ENCODE assay signal across 28 cellular contexts in genomic region chr16:84803146-84803545, GRCh38.
"Had no signal": no experiment of that assay in that cellular context is flagged by ENCODE, and none has a peak within 500 bp of the region (broad histone marks: within the 10 kb centered on the region; RNA-seq: fewer than 3 reads in every experiment).

No MANE protein-coding gene starts in this region.

- FAIRE-seq: colon, keratinocyte, pancreas, small intestine, urothelium cell line had no signal

- H3K4me3 Mint-ChIP-seq: endodermal cell, memory B cell, natural killer cell, neural crest cell had no signal

- H3K27ac Mint-ChIP-seq: endodermal cell, memory B cell, natural killer cell had no signal

- H3K36me3 Mint-ChIP-seq: natural killer cell had no signal

- H3K36me3 ChIP-seq: gastrocnemius medialis, neutrophil, pancreas, right lobe of liver, tibial artery, upper lobe of left lung had no signal

- DNase-seq: effector CD8-positive, alpha-beta T cell; endodermal cell; foreskin fibroblast; gastrocnemius medialis; head of caudate nucleus; natural killer cell; pancreas; small intestine; stimulated activated CD4-positive, alpha-beta T cell treated with anti-CD3 and anti-CD28 coated beads, Interleukin-12 subunit alpha, Interleukin-12 subunit beta, amount 100 ng/mL, for 4 hours; stimulated activated CD4-positive, alpha-beta T cell treated with anti-CD3 and anti-CD28 coated beads, Interleukin-1b, Interleukin-23, amount 100 ng/mL, for 48 hours; stimulated activated CD4-positive, alpha-beta T cell treated with anti-CD3 and anti-CD28 coated beads, Interleukin-4, amount 100 ng/mL, for 1 hour; stimulated activated CD8-positive, alpha-beta memory T cell treated with anti-CD3 and anti-CD28 coated beads, Interleukin-4, amount 100 ng/mL, for 48 hours; stimulated activated naive CD8-positive, alpha-beta T cell treated with anti-CD3 and anti-CD28 coated beads, Interleukin-15, Interleukin-2, amounts not matched to agents 100 U/mL and 50 U/mL, for 24 hours; substantia nigra; testis; tibial artery; upper lobe of left lung had no signal

- ATAC-seq: esophagus mucosa; gastrocnemius medialis; left lobe of liver; natural killer cell; pancreas; right lobe of liver; stimulated activated naive CD8-positive, alpha-beta T cell treated with anti-CD3 and anti-CD28 coated beads, Interleukin-15, Interleukin-2, amounts not matched to agents 100 U/mL and 50 U/mL, for 24 hours had no signal

- H3K9me3 ChIP-seq: gastrocnemius medialis, neutrophil, pancreas, right lobe of liver, testis, tibial artery, upper lobe of left lung had no signal

- H3K4me1 Mint-ChIP-seq: endodermal cell, memory B cell had no signal

- H3K4me1 ChIP-seq: gastrocnemius medialis, pancreas, right lobe of liver, testis had no signal

- H3K4me3 ChIP-seq: gastrocnemius medialis, lung, pancreas, right lobe of liver, testis, tibial artery, upper lobe of left lung had no signal

- H3K27ac ChIP-seq: epithelial cell of prostate, gastrocnemius medialis, neutrophil, pancreas, right lobe of liver, testis, tibial artery, upper lobe of left lung had no signal

- H3K9me3 Mint-ChIP-seq: natural killer cell had no signal

- H3K27me3 ChIP-seq: gastrocnemius medialis, neutrophil, pancreas, right lobe of liver, testis, tibial artery, upper lobe of left lung had no signal
